Comparison of ENCODE assay signal across 1 cellular context in genomic region chr7:155584763-155585531, GRCh38.
TF ChIP-seq lines count a peak whose summit lies in the region.

No MANE protein-coding gene starts in this region.

TF ChIP-seq in K562, 482 proteins besides CTCF, POLR2A, EP300 and RAD21 (continued from another document):
- TF ChIP-seq MGA (IDR thresholded peaks at IDR 0.05): peak; percentile 24; the same call in 1 of the 2 replicates
- TF ChIP-seq, protein P1, sequence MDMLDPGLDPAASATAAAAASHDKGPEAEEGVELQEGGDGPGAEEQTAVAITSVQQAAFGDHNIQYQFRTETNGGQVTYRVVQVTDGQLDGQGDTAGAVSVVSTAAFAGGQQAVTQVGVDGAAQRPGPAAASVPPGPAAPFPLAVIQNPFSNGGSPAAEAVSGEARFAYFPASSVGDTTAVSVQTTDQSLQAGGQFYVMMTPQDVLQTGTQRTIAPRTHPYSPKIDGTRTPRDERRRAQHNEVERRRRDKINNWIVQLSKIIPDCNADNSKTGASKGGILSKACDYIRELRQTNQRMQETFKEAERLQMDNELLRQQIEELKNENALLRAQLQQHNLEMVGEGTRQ (CRISPR knock-in tag; IDR thresholded peaks at IDR 0.05): peak; percentile 49
TF ChIP-seq in K562: peak in this region for 23.
